ENCODE assay signal across 19 cellular contexts in the genomic region with DNA sequence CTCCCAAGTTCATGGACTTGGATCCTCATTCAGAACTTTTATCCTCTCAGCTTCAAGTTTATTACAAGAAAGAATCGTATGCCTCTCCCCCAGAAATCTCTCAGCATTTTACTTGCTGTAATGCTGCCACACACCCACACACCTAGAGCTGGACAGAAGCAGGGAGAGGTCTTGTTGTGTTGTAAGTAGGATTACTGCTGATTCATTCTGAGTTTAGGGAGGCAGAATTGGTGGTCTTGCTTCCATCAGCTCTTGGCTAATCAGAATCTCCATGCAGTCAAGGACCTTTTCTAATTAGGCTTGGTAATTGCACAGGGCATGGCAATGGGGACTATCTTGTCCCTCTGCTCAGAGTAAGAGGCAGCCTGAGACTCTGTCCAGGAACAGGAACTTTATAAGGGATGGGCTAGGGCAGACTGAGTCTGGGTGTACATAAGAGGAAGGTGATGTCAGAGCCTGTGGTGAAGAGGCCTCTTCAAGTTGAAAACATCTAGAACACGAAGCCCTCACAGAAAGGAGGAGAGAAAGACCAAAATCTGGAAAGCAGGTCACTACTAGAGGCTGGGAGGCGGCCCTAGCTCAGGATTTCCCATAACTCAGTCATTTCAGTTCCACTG. TPM values are rescaled to one million over a fixed set of nuclear protein-coding genes. Genes with fewer than 3 reads are reported as not detected.
DNase-seq lines count a peak whose midpoint lies in the region; ATAC-seq and TF ChIP-seq lines count a peak whose summit lies in the region.
"Had no signal": no experiment of that assay in that cellular context is flagged by ENCODE, and none has a peak within 500 bp of the region (broad histone marks: within the 10 kb centered on the region; RNA-seq: fewer than 3 reads in every experiment).

No MANE protein-coding gene starts in this region.

- H3K27ac Mint-ChIP-seq in osteocyte (ENCODE audit: unreplicated experiment), result no peak overlapping the region
- H3K27ac Mint-ChIP-seq: activated B cell treated with CpG ODN at 0.5 μM for 24 hours; CD4-positive, CD25-positive, alpha-beta regulatory T cell had no signal

- no peaks in the 10 kb centered on the region; the same call in 1 of the 2 replicates for H3K9me3 ChIP-seq in HEK293 (ENCODE audit: control insufficient read depth, insufficient read depth, low read depth, low read length)
- H3K9me3 ChIP-seq: testis had no signal

- no peaks in the 10 kb centered on the region for H3K36me3 ChIP-seq in HEK293 (ENCODE audit: control insufficient read depth in 2 of 2, insufficient read depth in 1 of 2, low read length in 2 of 2)

- no peaks in the 10 kb centered on the region for H3K9me3 Mint-ChIP-seq in osteocyte (ENCODE audit: unreplicated experiment)

- no peaks in the 10 kb centered on the region for H3K36me3 Mint-ChIP-seq in osteocyte (ENCODE audit: unreplicated experiment)
- H3K36me3 Mint-ChIP-seq: CD4-positive, CD25-positive, alpha-beta regulatory T cell had no signal

- no peak overlapping the region for H3K27ac ChIP-seq in HEK293 (ENCODE audit: extremely low read depth, low read depth, low read length)
- H3K27ac ChIP-seq: testis had no signal

- TF ChIP-seq CTCF in HEK293 (tag by site-specific recombination; IDR thresholded peaks at IDR 0.05) (no peak), fibroblast of mammary gland (conservative IDR thresholded peaks at IDR 0.05; ENCODE audit: control insufficient read depth, insufficient read depth, low read depth, low read length) (no peak), osteocyte (IDR thresholded peaks at IDR 0.05) (no peak)

- H3K4me1 Mint-ChIP-seq in osteocyte (ENCODE audit: unreplicated experiment), result no peaks in the 10 kb centered on the region
- H3K4me1 Mint-ChIP-seq: activated B cell treated with CpG ODN at 0.5 μM for 24 hours had no signal

- POLR2A ChIA-PET in HEK293 (lab: Yijun Ruan, JAX), result interaction anchor here (0.6 kb wide), 1 partner anchor 319 kb away, joined by 5 read pairs; no protein-coding TSS in a partner anchor

- H3K4me3 Mint-ChIP-seq in osteocyte (ENCODE audit: unreplicated experiment), result no peak overlapping the region
- H3K4me3 Mint-ChIP-seq: activated B cell treated with CpG ODN at 0.5 μM for 24 hours; CD4-positive, CD25-positive, alpha-beta regulatory T cell had no signal

- H3K27me3 Mint-ChIP-seq in osteocyte (ENCODE audit: unreplicated experiment), result peaks cover 35% of the 10 kb centered on the region

- no peaks in the 10 kb centered on the region for H3K4me1 ChIP-seq in HEK293 (ENCODE audit: control insufficient read depth, insufficient read depth, low read length)
- H3K4me1 ChIP-seq: testis had no signal

- ATAC-seq in GM21723 (IDR thresholded peaks at IDR 0.05; ENCODE audit: unreplicated experiment), result no peak
- ATAC-seq in HG02759 (IDR thresholded peaks at IDR 0.05; ENCODE audit: unreplicated experiment), result no peak

- H3K4me3 ChIP-seq in HEK293 (ENCODE audit: low read depth, low read length) (no peak overlapping the region), fibroblast of mammary gland (ENCODE audit: control insufficient read depth, low read depth, low read length) (no peak overlapping the region)
- H3K4me3 ChIP-seq: testis had no signal

- CTCF ChIA-PET in HEK293 (lab: Yijun Ruan, JAX), result interaction anchor here (0.7 to 3.6 kb wide), 4 partner anchors 101 to 169 kb away, joined by 3 to 16 read pairs (median 4); no protein-coding TSS in a partner anchor

- DNase-seq in NOMO-1 (lab: John Stamatoyannopoulos, UW; ENCODE audit: unreplicated experiment in 2 of 2) (peak; percentile 69 to 77), fibroblast of mammary gland (ENCODE audit: low read depth) (peak; percentile 41), osteocyte (ENCODE audit: extremely low spot score, unreplicated experiment) (peak; percentile 11)
- DNase-seq in activated naive CD4-positive, alpha-beta T cell treated with anti-CD3 and anti-CD28 coated beads, Interleukin-2, amount 50 U/mL, for 16 hours, result no peak
- DNase-seq: activated B cell treated with CpG ODN at 0.5 μM for 24 hours; activated gamma-delta T cell treated with Interleukin-2 at 50 U/mL for 16 hours; DMS79; mesendoderm; NCI-H774; RPMI8226; stimulated activated CD4-positive, alpha-beta T cell treated with anti-CD3 and anti-CD28 coated beads, Interleukin-2, amount 100 ng/mL, for 48 hours; stimulated activated CD8-positive, alpha-beta memory T cell treated with anti-CD3 and anti-CD28 coated beads, Interleukin-4, amount 100 ng/mL, for 48 hours; testis had no signal

TF ChIP-seq in HEK293, 187 proteins besides CTCF, POLR2A, EP300 and RAD21:
- TF ChIP-seq ZBTB8A (tag by site-specific recombination; IDR thresholded peaks at IDR 0.05) (no peak), ZFHX2 (tag by site-specific recombination; conservative IDR thresholded peaks at IDR 0.05) (peak; percentile 28; the same call in 1 of the 2 replicates)
TF ChIP-seq in HEK293: peak in this region for 1.

RNA-seq across cellular contexts. Expression of gene PTPRE, which starts 7.0 kb away (rescaled TPM):
- total RNA-seq in osteocyte, result 1.2 and 1.3 TPM in 2 replicates

RNA-seq across cellular contexts. Expression of gene CLRN3, which starts 7.1 kb away (rescaled TPM):
- not detected in 2 replicates for total RNA-seq in osteocyte
- total RNA-seq: activated B cell treated with CpG ODN at 0.5 μM for 24 hours; CD4-positive, CD25-positive, alpha-beta regulatory T cell; epithelial cell of proximal tubule; glomerular endothelial cell had no signal
